In genomic region chr10:99344715-99345114, GRCh38 we compare ENCODE assay signal across 23 cellular contexts. TPM values are rescaled to one million over a fixed set of nuclear protein-coding genes. Genes with fewer than 3 reads are reported as not detected.
"Had no signal": no experiment of that assay in that cellular context is flagged by ENCODE, and none has a peak within 500 bp of the region (broad histone marks: within the 10 kb centered on the region; RNA-seq: fewer than 3 reads in every experiment).

No MANE protein-coding gene starts in this region.

- H3K36me3 Mint-ChIP-seq: activated CD8-positive, alpha-beta memory T cell treated with anti-CD3 and anti-CD28 coated beads, Interleukin-2, amount 10 ng/mL, durations not matched to agents 7 days and 5 days; mesothelial cell of epicardium; stimulated activated naive B cell treated with anti-CD40 and anti-IgM and Interleukin-4, amounts not matched to agents 10 μg/mL and 1 μg/mL and 100 μg/mL, for 72 hours had no signal

- H3K27me3 ChIP-seq: body of pancreas, foreskin keratinocyte, upper lobe of left lung had no signal

- H3K4me3 ChIP-seq: body of pancreas, lower lobe of right lung, thoracic aorta, upper lobe of left lung had no signal

- DNase-seq: activated CD4-positive, alpha-beta memory T cell treated with anti-CD3 and anti-CD28 coated beads, Interleukin-2, amount 10 ng/mL, durations not matched to agents 7 days and 5 days; activated CD4-positive, alpha-beta T cell treated with anti-CD3 and anti-CD28 coated beads for 48 hours; activated CD4-positive, CD25-positive, alpha-beta regulatory T cell; activated CD8-positive, alpha-beta memory T cell treated with anti-CD3 and anti-CD28 coated beads, Interleukin-2, amount 10 ng/mL, durations not matched to agents 7 days and 5 days; activated naive CD4-positive, alpha-beta T cell treated with anti-CD3 and anti-CD28 coated beads for 36 hours; body of pancreas; caudate nucleus; effector memory CD8-positive, alpha-beta T cell; foreskin keratinocyte; glutamatergic neuron; hippocampal formation; lower lobe of right lung; nephron progenitor cell; nucleus accumbens; stimulated activated naive B cell treated with anti-CD40 and anti-IgM and Interleukin-4, amounts not matched to agents 10 μg/mL and 1 μg/mL and 100 μg/mL, for 72 hours; upper lobe of left lung had no signal

- H3K4me1 ChIP-seq: body of pancreas, lower lobe of right lung, upper lobe of left lung had no signal

- H3K4me1 Mint-ChIP-seq: activated CD4-positive, alpha-beta memory T cell treated with anti-CD3 and anti-CD28 coated beads, Interleukin-2, amount 10 ng/mL, durations not matched to agents 7 days and 5 days; activated T-helper 17 cell treated with anti-CD3 and anti-CD28 coated beads, Interleukin-2, amount 50 U/mL, for 72 hours; stimulated activated naive B cell treated with anti-CD40 and anti-IgM and Interleukin-4, amounts not matched to agents 10 μg/mL and 1 μg/mL and 100 μg/mL, for 72 hours had no signal

- H3K4me3 Mint-ChIP-seq: activated CD4-positive, alpha-beta memory T cell treated with anti-CD3 and anti-CD28 coated beads, Interleukin-2, amount 10 ng/mL, durations not matched to agents 7 days and 5 days; activated CD8-positive, alpha-beta memory T cell treated with anti-CD3 and anti-CD28 coated beads, Interleukin-2, amount 10 ng/mL, durations not matched to agents 7 days and 5 days; activated naive CD4-positive, alpha-beta T cell treated with anti-CD3 and anti-CD28 coated beads for 36 hours; activated T-helper 17 cell treated with anti-CD3 and anti-CD28 coated beads, Interleukin-2, amount 50 U/mL, for 72 hours; effector memory CD8-positive, alpha-beta T cell; mesothelial cell of epicardium; nephron progenitor cell; stimulated activated naive B cell treated with anti-CD40 and anti-IgM and Interleukin-4, amounts not matched to agents 10 μg/mL and 1 μg/mL and 100 μg/mL, for 72 hours; T-helper 2 cell treated with Interferon-gamma antibody and Interleukin-4, amounts not matched to agents 5 μg/mL and 100 μg/mL, for 36 hours had no signal

- H3K27ac Mint-ChIP-seq: activated CD4-positive, alpha-beta memory T cell treated with anti-CD3 and anti-CD28 coated beads, Interleukin-2, amount 10 ng/mL, durations not matched to agents 7 days and 5 days; activated CD8-positive, alpha-beta memory T cell treated with anti-CD3 and anti-CD28 coated beads, Interleukin-2, amount 10 ng/mL, durations not matched to agents 7 days and 5 days; activated naive CD4-positive, alpha-beta T cell treated with anti-CD3 and anti-CD28 coated beads for 36 hours; activated T-helper 17 cell treated with anti-CD3 and anti-CD28 coated beads, Interleukin-2, amount 50 U/mL, for 72 hours; effector memory CD8-positive, alpha-beta T cell; mesothelial cell of epicardium; nephron progenitor cell; stimulated activated naive B cell treated with anti-CD40 and anti-IgM and Interleukin-4, amounts not matched to agents 10 μg/mL and 1 μg/mL and 100 μg/mL, for 72 hours; T-helper 2 cell treated with Interferon-gamma antibody and Interleukin-4, amounts not matched to agents 5 μg/mL and 100 μg/mL, for 36 hours had no signal

- FAIRE-seq: islet of Langerhans, TTC549 had no signal

- H3K27ac ChIP-seq: body of pancreas, foreskin keratinocyte, lower lobe of right lung, thoracic aorta, upper lobe of left lung had no signal

- H3K9me3 Mint-ChIP-seq: activated CD4-positive, alpha-beta memory T cell treated with anti-CD3 and anti-CD28 coated beads, Interleukin-2, amount 10 ng/mL, durations not matched to agents 7 days and 5 days; activated naive CD4-positive, alpha-beta T cell treated with anti-CD3 and anti-CD28 coated beads for 36 hours; activated T-helper 17 cell treated with anti-CD3 and anti-CD28 coated beads, Interleukin-2, amount 50 U/mL, for 72 hours; effector memory CD8-positive, alpha-beta T cell; mesothelial cell of epicardium; nephron progenitor cell; stimulated activated naive B cell treated with anti-CD40 and anti-IgM and Interleukin-4, amounts not matched to agents 10 μg/mL and 1 μg/mL and 100 μg/mL, for 72 hours; T-helper 2 cell treated with Interferon-gamma antibody and Interleukin-4, amounts not matched to agents 5 μg/mL and 100 μg/mL, for 36 hours had no signal

- H3K36me3 ChIP-seq: lower lobe of right lung, thoracic aorta, upper lobe of left lung had no signal

- H3K9me3 ChIP-seq: body of pancreas, lower lobe of right lung, thoracic aorta, upper lobe of left lung had no signal

- ATAC-seq: activated CD8-positive, alpha-beta memory T cell treated with anti-CD3 and anti-CD28 coated beads, Interleukin-2, amount 10 ng/mL, durations not matched to agents 7 days and 5 days; activated T-helper 17 cell treated with anti-CD3 and anti-CD28 coated beads, Interleukin-2, amount 50 U/mL, for 72 hours; body of pancreas; effector memory CD8-positive, alpha-beta T cell; foreskin keratinocyte; lower lobe of right lung; stimulated activated naive B cell treated with anti-CD40 and anti-IgM and Interleukin-4, amounts not matched to agents 10 μg/mL and 1 μg/mL and 100 μg/mL, for 72 hours had no signal

RNA-seq across cellular contexts. Expression of gene CNNM1, which starts 15.6 kb away (rescaled TPM):
- total RNA-seq: activated CD8-positive, alpha-beta memory T cell treated with anti-CD3 and anti-CD28 coated beads, Interleukin-2, amount 10 ng/mL, durations not matched to agents 7 days and 5 days; dermis microvascular lymphatic vessel endothelial cell had no signal
